In genomic region chr11:44774736-44775135, GRCh38 we compare ENCODE assay signal across 1 cellular context.
TF ChIP-seq lines count a peak whose summit lies in the region.

No MANE protein-coding gene starts in this region.

TF ChIP-seq in GM23338, 12 proteins besides CTCF, POLR2A, EP300 and RAD21 (continued from another document):
- TF ChIP-seq ZNF462 (CRISPR knock-in tag; IDR thresholded peaks at IDR 0.05), result no peak
- TF ChIP-seq ETS1 (IDR thresholded peaks at IDR 0.05), result no peak
- no peak for TF ChIP-seq JUNB (IDR thresholded peaks at IDR 0.05; ENCODE audit: unreplicated experiment)
- no peak for TF ChIP-seq ZNF331 (CRISPR knock-in tag; IDR thresholded peaks at IDR 0.05; ENCODE audit: low read depth)
- TF ChIP-seq REST (IDR thresholded peaks at IDR 0.05; ENCODE audit: unreplicated experiment), result no peak
